In genomic region chr14:29926701-29927595, GRCh38 we compare ENCODE assay signal across 8 cellular contexts. TPM values are rescaled to one million over a fixed set of nuclear protein-coding genes. Genes with fewer than 3 reads are reported as not detected.
A peak's percentile ranks its signal among the peaks of the same experiment; 100 is the strongest.
DNase-seq lines count a peak whose midpoint lies in the region; ATAC-seq and TF ChIP-seq lines count a peak whose summit lies in the region.

No MANE protein-coding gene starts in this region.

- H3K36me3 Mint-ChIP-seq in WTC11, result no peaks in the 10 kb centered on the region
- H3K36me3 Mint-ChIP-seq in naive thymus-derived CD4-positive, alpha-beta T cell, result peaks cover 0 to 4% (median 0%) of the 10 kb centered on the region in 5 donors

- H3K27me3 ChIP-seq in HL-60 (ENCODE audit: insufficient read depth, poor library complexity, severe bottlenecking) (peaks cover 33% of the 10 kb centered on the region), foreskin keratinocyte (peaks cover 27% of the 10 kb centered on the region)
- no peaks in the 10 kb centered on the region for H3K27me3 ChIP-seq in naive thymus-derived CD4-positive, alpha-beta T cell (ENCODE audit: control insufficient read depth in 2 of 2, insufficient read depth in 2 of 2, low read length in 2 of 2)

- peak overlapping the region; percentile 33 for H3K4me3 ChIP-seq in HL-60 (replicated peaks; ENCODE audit: insufficient read depth, low read length)
- no peak overlapping the region for H3K4me3 ChIP-seq in naive thymus-derived CD4-positive, alpha-beta T cell (ENCODE audit: low read length)

- no peaks in the 10 kb centered on the region for H3K9me3 Mint-ChIP-seq in WTC11
- peaks cover 0 to 14% (median 4%) of the 10 kb centered on the region in 11 donors for H3K9me3 Mint-ChIP-seq in naive thymus-derived CD4-positive, alpha-beta T cell

- ATAC-seq in GM19023 (IDR thresholded peaks at IDR 0.05; ENCODE audit: unreplicated experiment) (peak; percentile 45), WTC11 (peak; percentile 19), foreskin keratinocyte (peak; percentile 51), GM18870 (IDR thresholded peaks at IDR 0.05; ENCODE audit: unreplicated experiment) (no peak)
- ATAC-seq in naive thymus-derived CD4-positive, alpha-beta T cell, result no peak

- no peak overlapping the region for H3K27ac ChIP-seq in HL-60 (replicated peaks)
- H3K27ac ChIP-seq in foreskin keratinocyte, result no peak overlapping the region
- no peak overlapping the region for H3K27ac ChIP-seq in naive thymus-derived CD4-positive, alpha-beta T cell (ENCODE audit: low read depth, low read length)

- H3K4me1 ChIP-seq in foreskin keratinocyte, result peaks cover 3% of the 10 kb centered on the region
- H3K4me1 ChIP-seq in naive thymus-derived CD4-positive, alpha-beta T cell (ENCODE audit: control insufficient read depth in 2 of 2, insufficient read depth in 2 of 2, low read length in 2 of 2), result no peaks in the 10 kb centered on the region

- H3K27ac Mint-ChIP-seq in WTC11, result peak overlapping the region; percentile 35; the same call in 1 of the 2 replicates
- H3K27ac Mint-ChIP-seq in naive thymus-derived CD4-positive, alpha-beta T cell, result peak overlapping the region in 1 of 9 donors; percentile 11

- intact Hi-C loops in naive thymus-derived CD4-positive, alpha-beta T cell (cut with micrococcal nuclease), result no loop called here

- H3K4me1 Mint-ChIP-seq in WTC11, result peaks cover 29% of the 10 kb centered on the region
- H3K4me1 Mint-ChIP-seq in naive thymus-derived CD4-positive, alpha-beta T cell, result peaks cover 4 to 17% (median 10%) of the 10 kb centered on the region in 7 donors

- CTCF ChIA-PET in WTC11 (lab: Charles Lee), result interaction anchor here (0.6 to 1.6 kb wide), 6 partner anchors 49 to 261 kb away, joined by 3 to 5 read pairs (median 3); no protein-coding TSS in a partner anchor
- CTCF ChIA-PET in naive thymus-derived CD4-positive, alpha-beta T cell (lab: Charles Lee), result no interaction called here

- TF ChIP-seq CTCF in HL-60 (IDR thresholded peaks at IDR 0.05; ENCODE audit: insufficient read depth, low read length) (no peak), WTC11 (IDR thresholded peaks at IDR 0.05) (no peak), foreskin keratinocyte (conservative IDR thresholded peaks at IDR 0.05) (peak; percentile 25)

- peaks cover 55% of the 10 kb centered on the region for H3K27me3 Mint-ChIP-seq in WTC11 (ENCODE audit: low read depth)
- peaks cover 33 to 57% (median 52%) of the 10 kb centered on the region in 5 donors for H3K27me3 Mint-ChIP-seq in naive thymus-derived CD4-positive, alpha-beta T cell

- POLR2A ChIA-PET in WTC11 (lab: Charles Lee), result no interaction called here
- POLR2A ChIA-PET in naive thymus-derived CD4-positive, alpha-beta T cell (lab: Charles Lee), result no interaction called here

- no peaks in the 10 kb centered on the region for H3K9me3 ChIP-seq in naive thymus-derived CD4-positive, alpha-beta T cell (ENCODE audit: control insufficient read depth in 2 of 3, low read length in 3 of 3)

- no peaks in the 10 kb centered on the region for H3K36me3 ChIP-seq in naive thymus-derived CD4-positive, alpha-beta T cell (ENCODE audit: control insufficient read depth in 2 of 3, insufficient read depth in 3 of 3, low read length in 3 of 3)

- DNase-seq in Ammon's horn (ENCODE audit: low spot score), result peak; percentile 53
- DNase-seq in HL-60 (ENCODE audit: low read depth in 1 of 2, low spot score in 1 of 2), result peak in 1 of 2 experiments; percentile 2
- peak; percentile 47 for DNase-seq in WTC11 (ENCODE audit: low spot score)
- peak in 1 of 2 donors; percentile 5 for DNase-seq in foreskin keratinocyte
- DNase-seq in naive thymus-derived CD4-positive, alpha-beta T cell, result no peak
- DNase-seq in stimulated activated CD4-positive, alpha-beta T cell treated with anti-CD3 and anti-CD28 coated beads, Interleukin-4, amount 100 ng/mL, for 24 hours, result no peak

- H3K4me3 Mint-ChIP-seq in WTC11, result peak overlapping the region; percentile 88
- H3K4me3 Mint-ChIP-seq in naive thymus-derived CD4-positive, alpha-beta T cell, result peak overlapping the region; percentile 33 to 77 (median 70)

TF ChIP-seq in WTC11, 78 proteins besides CTCF, POLR2A, EP300 and RAD21:
- peak; percentile 65; the same call in 1 of the 2 replicates for TF ChIP-seq FOXP1 (CRISPR knock-in tag; IDR thresholded peaks at IDR 0.05; ENCODE audit: borderline replicate concordance)
- 0 out of 2 replicates have a peak, but pooled peaks have one; percentile 20 for TF ChIP-seq GABPB1 (CRISPR knock-in tag; IDR thresholded peaks at IDR 0.05)
- no peak for TF ChIP-seq ZSCAN18 (CRISPR knock-in tag; IDR thresholded peaks at IDR 0.05)
- TF ChIP-seq HMGXB4 (CRISPR knock-in tag; IDR thresholded peaks at IDR 0.05), result no peak
- no peak for TF ChIP-seq E2F1 (CRISPR knock-in tag; IDR thresholded peaks at IDR 0.05)

RNA-seq across cellular contexts. Expression of gene PRKD1, which starts 0.7 kb away (rescaled TPM):
- total RNA-seq in WTC11 (2021), result 5.8 to 7.6 TPM (median 6.1 TPM) in 3 replicates
- total RNA-seq in foreskin keratinocyte, result 0.27 and 0.60 TPM in 2 replicates
- polyA plus RNA-seq in foreskin keratinocyte, result 0.13 and 0.23 TPM in 2 replicates
- not detected for total RNA-seq in naive thymus-derived CD4-positive, alpha-beta T cell
- not detected for polyA plus RNA-seq in naive thymus-derived CD4-positive, alpha-beta T cell

Comparison
In these comparisons a context has a peak if more than half of its experiments do, and no peak if none do; other contexts are left out.
1. DNase-seq: peak in Ammon's horn (single experiment) and WTC11 (single experiment); none in naive thymus-derived CD4-positive, alpha-beta T cell (0 of 9) and stimulated activated CD4-positive, alpha-beta T cell treated with anti-CD3 and anti-CD28 coated beads, Interleukin-4, amount 100 ng/mL, for 24 hours (single experiment).
2. ATAC-seq: peak in GM19023 (single experiment), WTC11 (single experiment) and foreskin keratinocyte (single experiment); none in naive thymus-derived CD4-positive, alpha-beta T cell (single experiment) and GM18870 (single experiment).